Comparison of ENCODE assay signal across 17 cellular contexts in genomic region chr20:9927224-9927623, GRCh38.
"Had no signal": no experiment of that assay in that cellular context is flagged by ENCODE, and none has a peak within 500 bp of the region (broad histone marks: within the 10 kb centered on the region; RNA-seq: fewer than 3 reads in every experiment).

No MANE protein-coding gene starts in this region.

- H3K27me3 Mint-ChIP-seq: activated naive CD4-positive, alpha-beta T cell treated with anti-CD3 and anti-CD28 coated beads, Interleukin-2, amount 50 U/mL, for 24 hours; stimulated activated naive CD8-positive, alpha-beta T cell treated with anti-CD3 and anti-CD28 coated beads, Interleukin-15, Interleukin-2, amounts not matched to agents 100 ng/mL and 50 ng/mL, for 24 hours; type B pancreatic cell had no signal

- ATAC-seq: activated CD4-positive, CD25-positive, alpha-beta regulatory T cell treated with anti-CD3 and anti-CD28 coated beads, Interleukin-2, amount 50 U/mL, for 24 hours; naive thymus-derived CD8-positive, alpha-beta T cell had no signal

- H3K27ac ChIP-seq: heart right ventricle, psoas muscle, testis had no signal

- H3K9me3 Mint-ChIP-seq: activated naive CD4-positive, alpha-beta T cell treated with anti-CD3 and anti-CD28 coated beads, Interleukin-2, amount 50 U/mL, for 24 hours; activated T-cell treated with anti-CD3 and anti-CD28 coated beads, Interleukin-2, amount 50 U/mL, for 72 hours; dendritic cell treated with granulocyte-macrophage colony-stimulating factor and Interleukin-4, amounts not matched to agents 40 ng/mL and 50 ng/mL, for 4 days; naive thymus-derived CD8-positive, alpha-beta T cell; stimulated activated naive CD8-positive, alpha-beta T cell treated with anti-CD3 and anti-CD28 coated beads, Interleukin-15, Interleukin-2, amounts not matched to agents 100 ng/mL and 50 ng/mL, for 24 hours; T-helper 1 cell treated with Interleukin-12 subunit alpha and Interleukin-12 subunit beta and Interleukin-4 antibody, amounts not matched to agents 30 μg/mL and 1 μg/mL, for 36 hours; type B pancreatic cell had no signal

- H3K4me3 ChIP-seq: heart right ventricle, psoas muscle, testis had no signal

- H3K9me3 ChIP-seq: heart right ventricle, psoas muscle, testis had no signal

- H3K4me3 Mint-ChIP-seq: activated naive CD4-positive, alpha-beta T cell treated with anti-CD3 and anti-CD28 coated beads, Interleukin-2, amount 50 U/mL, for 24 hours; activated T-cell treated with anti-CD3 and anti-CD28 coated beads, Interleukin-2, amount 50 U/mL, for 72 hours; dendritic cell treated with granulocyte-macrophage colony-stimulating factor and Interleukin-4, amounts not matched to agents 40 ng/mL and 50 ng/mL, for 4 days; naive thymus-derived CD8-positive, alpha-beta T cell; stimulated activated naive CD8-positive, alpha-beta T cell treated with anti-CD3 and anti-CD28 coated beads, Interleukin-15, Interleukin-2, amounts not matched to agents 100 ng/mL and 50 ng/mL, for 24 hours; T-helper 1 cell treated with Interleukin-12 subunit alpha and Interleukin-12 subunit beta and Interleukin-4 antibody, amounts not matched to agents 30 μg/mL and 1 μg/mL, for 36 hours; type B pancreatic cell had no signal

- DNase-seq: activated effector memory CD4-positive, alpha-beta T cell treated with anti-CD3 and anti-CD28 coated beads, Interleukin-2, amount 50 U/mL, for 16 hours; activated T-cell treated with anti-CD3 and anti-CD28 coated beads, Interleukin-2, amount 50 U/mL, for 72 hours; effector CD8-positive, alpha-beta T cell; heart right ventricle; naive thymus-derived CD8-positive, alpha-beta T cell; psoas muscle; right cardiac atrium; small intestine; stimulated activated CD4-positive, alpha-beta T cell treated with anti-CD3 and anti-CD28 coated beads, Interleukin-15, amount 100 ng/mL, for 24 hours; stimulated activated CD4-positive, alpha-beta T cell treated with anti-CD3 and anti-CD28 coated beads, Interleukin-2, amount 100 ng/mL, for 48 hours; testis had no signal

- H3K4me1 Mint-ChIP-seq: activated naive CD4-positive, alpha-beta T cell treated with anti-CD3 and anti-CD28 coated beads, Interleukin-2, amount 50 U/mL, for 24 hours; naive thymus-derived CD8-positive, alpha-beta T cell had no signal

- H3K36me3 Mint-ChIP-seq: activated naive CD4-positive, alpha-beta T cell treated with anti-CD3 and anti-CD28 coated beads, Interleukin-2, amount 50 U/mL, for 24 hours; naive thymus-derived CD8-positive, alpha-beta T cell; type B pancreatic cell had no signal

- H3K27ac Mint-ChIP-seq: activated naive CD4-positive, alpha-beta T cell treated with anti-CD3 and anti-CD28 coated beads, Interleukin-2, amount 50 U/mL, for 24 hours; activated T-cell treated with anti-CD3 and anti-CD28 coated beads, Interleukin-2, amount 50 U/mL, for 72 hours; dendritic cell treated with granulocyte-macrophage colony-stimulating factor and Interleukin-4, amounts not matched to agents 40 ng/mL and 50 ng/mL, for 4 days; naive thymus-derived CD8-positive, alpha-beta T cell; stimulated activated naive CD8-positive, alpha-beta T cell treated with anti-CD3 and anti-CD28 coated beads, Interleukin-15, Interleukin-2, amounts not matched to agents 100 ng/mL and 50 ng/mL, for 24 hours; T-helper 1 cell treated with Interleukin-12 subunit alpha and Interleukin-12 subunit beta and Interleukin-4 antibody, amounts not matched to agents 30 μg/mL and 1 μg/mL, for 36 hours; type B pancreatic cell had no signal

- H3K27me3 ChIP-seq: testis had no signal

- H3K36me3 ChIP-seq: heart right ventricle had no signal

- H3K4me1 ChIP-seq: heart right ventricle, psoas muscle, testis had no signal
